ENCODE assay signal across 8 cellular contexts in genomic region chr10:115092555-115093285, GRCh38. TPM values are rescaled to one million over a fixed set of nuclear protein-coding genes. Genes with fewer than 3 reads are reported as not detected.
DNase-seq lines count a peak whose midpoint lies in the region; ATAC-seq and TF ChIP-seq lines count a peak whose summit lies in the region.

No MANE protein-coding gene starts in this region.

- H3K4me3 ChIP-seq in Panc1 (ENCODE audit: low read depth in 2 of 2, low read length in 2 of 2) (peak overlapping the region; percentile 65 to 72), iPS-20b (ENCODE audit: low read length) (peak overlapping the region; percentile 77), skeletal muscle tissue (ENCODE audit: low read length in 3 of 3) (peak overlapping the region; percentile 70 to 81 (median 75))

- peaks cover 44 to 71% (median 55%) of the 10 kb centered on the region in 3 donors for H3K27me3 Mint-ChIP-seq in CD14-positive monocyte (ENCODE audit: low read depth in 3 of 3)
- H3K27me3 Mint-ChIP-seq in brain, result peaks cover 16% of the 10 kb centered on the region

- H3K9ac ChIP-seq in iPS-20b (ENCODE audit: low read depth, low read length) (peak overlapping the region; percentile 83; the same call in 1 of the 2 replicates), skeletal muscle tissue (ENCODE audit: low read depth in 1 of 3, low read length in 3 of 3) (peak overlapping the region; percentile 23 to 83 (median 81))

- H3K4me1 ChIP-seq in Panc1 (ENCODE audit: control insufficient read depth, insufficient read depth, low read length) (peaks cover 10% of the 10 kb centered on the region; the same call in 1 of the 2 replicates), iPS-20b (ENCODE audit: insufficient read depth, low read length) (peaks cover 21% of the 10 kb centered on the region), skeletal muscle tissue (ENCODE audit: control insufficient read depth in 3 of 3, insufficient read depth in 3 of 3, low read length in 3 of 3) (peaks cover 0 to 6% (median 3%) of the 10 kb centered on the region in 3 donors)

- H3K36me3 ChIP-seq in Panc1 (ENCODE audit: control insufficient read depth, insufficient read depth, low read length) (no peaks in the 10 kb centered on the region), iPS-20b (ENCODE audit: insufficient read depth, low read depth, low read length) (no peaks in the 10 kb centered on the region), skeletal muscle tissue (ENCODE audit: control insufficient read depth in 3 of 3, insufficient read depth in 3 of 3, low read length in 3 of 3) (no peaks in the 10 kb centered on the region)

- in situ Hi-C loops in Panc1 (cut with HindIII; ENCODE audit: low pct_unique_long_range_greater_than_20kb, low sequenced_read_pairs), result no loop called here

- peak overlapping the region; percentile 62 to 89 for H3K4me3 Mint-ChIP-seq in CD14-positive monocyte
- peak overlapping the region; percentile 90 to 95 (median 95) for H3K4me3 Mint-ChIP-seq in brain

- ATAC-seq in GM19035 (IDR thresholded peaks at IDR 0.05; ENCODE audit: unreplicated experiment) (peak; percentile 80), HG03108 (IDR thresholded peaks at IDR 0.05; ENCODE audit: unreplicated experiment) (peak; percentile 77), Panc1 (peak; percentile 85)

- BruUV-seq in Panc1 (replicated peaks; lab: Mats Ljungman, UMichigan), result no TSS peak

- intact Hi-C loops in CD14-positive monocyte (cut with micrococcal nuclease), result no loop called here
- intact Hi-C loops in Panc1 (cut with micrococcal nuclease; ENCODE audit: unreplicated experiment), result no loop called here

- peak overlapping the region; percentile 49; the same call in 1 of the 2 replicates for H3K27ac ChIP-seq in Panc1 (ENCODE audit: low read length)
- peak overlapping the region; percentile 17 for H3K27ac ChIP-seq in iPS-20b (ENCODE audit: low read length)
- H3K27ac ChIP-seq in skeletal muscle tissue (ENCODE audit: low read depth, low read length), result no peak overlapping the region

- peaks cover 0 to 10% (median 2%) of the 10 kb centered on the region in 7 donors for H3K9me3 Mint-ChIP-seq in CD14-positive monocyte
- peaks cover 8 to 13% (median 11%) of the 10 kb centered on the region in 5 experiments for H3K9me3 Mint-ChIP-seq in brain

- TF ChIP-seq CTCF in CD14-positive monocyte (IDR thresholded peaks at IDR 0.05) (no peak), Panc1 (IDR thresholded peaks at IDR 0.05) (no peak), brain (conservative IDR thresholded peaks at IDR 0.05) (no peak)

- H3K27ac Mint-ChIP-seq in CD14-positive monocyte (no peak overlapping the region), brain (peak overlapping the region; percentile 98 to 99 (median 98))

- H3K27me3 ChIP-seq in Panc1 (ENCODE audit: control insufficient read depth, insufficient read depth, low read length) (peaks cover 26% of the 10 kb centered on the region), iPS-20b (ENCODE audit: insufficient read depth, low read length) (peaks cover 28% of the 10 kb centered on the region), skeletal muscle tissue (ENCODE audit: control insufficient read depth in 3 of 3, insufficient read depth in 3 of 3, low read length in 3 of 3) (peaks cover 0 to 9% (median 6%) of the 10 kb centered on the region in 3 donors)

- H3K36me3 Mint-ChIP-seq in CD14-positive monocyte, result peaks cover 0 to 3% of the 10 kb centered on the region in 2 donors
- H3K36me3 Mint-ChIP-seq in brain, result no peaks in the 10 kb centered on the region

- CTCF ChIA-PET in Panc1 (lab: Charles Lee), result interaction anchor here (0.7 kb wide), 1 partner anchor 458 kb away, joined by 4 read pairs; no protein-coding TSS in a partner anchor

- H3K4me1 Mint-ChIP-seq in CD14-positive monocyte, result peaks cover 2% of the 10 kb centered on the region
- peaks cover 51% of the 10 kb centered on the region for H3K4me1 Mint-ChIP-seq in brain

- H3K9me3 ChIP-seq in Panc1 (ENCODE audit: control insufficient read depth, insufficient read depth, low read depth, low read length) (no peaks in the 10 kb centered on the region), iPS-20b (ENCODE audit: insufficient read depth, low read depth, low read length) (no peaks in the 10 kb centered on the region), skeletal muscle tissue (ENCODE audit: control insufficient read depth in 3 of 3, low read length in 3 of 3) (no peaks in the 10 kb centered on the region)

- POLR2A ChIA-PET in Panc1 (lab: Charles Lee), result interaction anchor here (0.7 kb wide), 1 partner anchor 1110 kb away, joined by 9 read pairs; no protein-coding TSS in a partner anchor

- DNase-seq in CD14-positive monocyte (ENCODE audit: low spot score) (no peak), Panc1 (ENCODE audit: low read depth, low spot score) (no peak), GOT3 (lab: John Stamatoyannopoulos, UW) (no peak)

RNA-seq across cellular contexts. Expression of gene ATRNL1, which starts 0.4 kb away (rescaled TPM):
- not detected for polyA plus RNA-seq in CD14-positive monocyte
- 17.1 TPM for total RNA-seq in Panc1 (2021; ENCODE audit: unreplicated experiment)
- 3.7 TPM for polyA plus RNA-seq in Panc1 (2012; ENCODE audit: insufficient read length)
- 3.9 TPM for polyA plus RNA-seq in brain (ENCODE audit: insufficient read depth, low read depth, low replicate concordance)
- 7.8 TPM for total RNA-seq in skeletal muscle tissue

Comparison
In these comparisons a context has a peak if more than half of its experiments do, and no peak if none do; other contexts are left out.
1. H3K27ac Mint-ChIP-seq: peak in brain (5 of 5); none in CD14-positive monocyte (0 of 7).
2. Peak in every context shown above with its lines, with median percentiles within 50 percentile points of each other: ATAC-seq and H3K4me3 ChIP-seq.